1 cellular context compared by ENCODE assay signal in genomic region chr7:155643804-155644177, GRCh38.
TF ChIP-seq lines count a peak whose summit lies in the region.

No MANE protein-coding gene starts in this region.

TF ChIP-seq in K562, 482 proteins besides CTCF, POLR2A, EP300 and RAD21 (continued from another document and continues in another):
- TF ChIP-seq ZBTB40 (IDR thresholded peaks at IDR 0.05) (peak; percentile 44; the same call in 1 of the 2 replicates), ZBTB40 (CRISPR knock-in tag; IDR thresholded peaks at IDR 0.05) (no peak), PREB (CRISPR knock-in tag; IDR thresholded peaks at IDR 0.05) (peak; percentile 89), MTA3 (IDR thresholded peaks at IDR 0.05; ENCODE audit: borderline replicate concordance) (no peak), POLR2B (IDR thresholded peaks at IDR 0.05; ENCODE audit: low read depth, partially characterized antibody) (no peak), NBN (IDR thresholded peaks at IDR 0.05; ENCODE audit: low read depth) (no peak), ZBTB1 (CRISPR knock-in tag; IDR thresholded peaks at IDR 0.05; ENCODE audit: borderline replicate concordance, low read depth) (0 out of 2 replicates have a peak, but pooled peaks have one; percentile 72), PHF20 (IDR thresholded peaks at IDR 0.05; ENCODE audit: partially characterized antibody) (peak; percentile 50), SLC30A9 (CRISPR knock-in tag; IDR thresholded peaks at IDR 0.05) (no peak), TEAD1 (CRISPR knock-in tag; IDR thresholded peaks at IDR 0.05) (no peak), ZNF263 (CRISPR knock-in tag; IDR thresholded peaks at IDR 0.05; ENCODE audit: borderline replicate concordance) (0 out of 2 replicates have a peak, but pooled peaks have one; percentile 17), MAFG (tag; conservative IDR thresholded peaks at IDR 0.05) (0 out of 2 replicates have a peak, but pooled peaks have one; percentile 11), ZNF140 (CRISPR knock-in tag; IDR thresholded peaks at IDR 0.05) (no peak), RERE (CRISPR knock-in tag; IDR thresholded peaks at IDR 0.05; ENCODE audit: borderline replicate concordance) (0 out of 2 replicates have a peak, but pooled peaks have one; percentile 61), KAT7 (CRISPR knock-in tag; IDR thresholded peaks at IDR 0.05; ENCODE audit: borderline replicate concordance) (0 out of 2 replicates have a peak, but pooled peaks have one; percentile 16), CHD4 (IDR thresholded peaks at IDR 0.05; ENCODE audit: insufficient read depth, insufficient replicate concordance, low read depth, low read length, poor library complexity, severe bottlenecking) (peak; percentile 51), THRA (IDR thresholded peaks at IDR 0.05) (no peak), NRF1 (conservative IDR thresholded peaks at IDR 0.05 in 1 of 2, IDR thresholded peaks at IDR 0.05 in 1 of 2) (peak in 1 of 2 experiments; percentile 57; a peak in 1 of 4 replicates), POLR2G (IDR thresholded peaks at IDR 0.05; ENCODE audit: low read depth, low read length) (no peak), LCOR (CRISPR knock-in tag; IDR thresholded peaks at IDR 0.05) (0 out of 2 replicates have a peak, but pooled peaks have one; percentile 71), MAZ (CRISPR knock-in tag; conservative IDR thresholded peaks at IDR 0.05 in 1 of 2, IDR thresholded peaks at IDR 0.05 in 1 of 2) (no peak), SMARCA4 (IDR thresholded peaks at IDR 0.05) (0 out of 2 replicates have a peak, but pooled peaks have one; percentile 14), E4F1 (CRISPR knock-in tag; IDR thresholded peaks at IDR 0.05; ENCODE audit: borderline replicate concordance) (no peak), ZNF12 (CRISPR knock-in tag; IDR thresholded peaks at IDR 0.05) (0 out of 2 replicates have a peak, but pooled peaks have one; percentile 15), SUPT5H (IDR thresholded peaks at IDR 0.05) (no peak), CEBPB (tag; IDR thresholded peaks at IDR 0.05) (no peak), ZNF717 (CRISPR knock-in tag; IDR thresholded peaks at IDR 0.05) (no peak), ETV5 (CRISPR knock-in tag; IDR thresholded peaks at IDR 0.05; ENCODE audit: low read depth) (0 out of 2 replicates have a peak, but pooled peaks have one; percentile 18), HMGXB4 (CRISPR knock-in tag; IDR thresholded peaks at IDR 0.05) (no peak), HEY1 (CRISPR knock-in tag; IDR thresholded peaks at IDR 0.05; ENCODE audit: borderline replicate concordance) (no peak), FIP1L1 (IDR thresholded peaks at IDR 0.05; ENCODE audit: low read depth, low read length, poor library complexity, severe bottlenecking) (peak; percentile 10), MTF1 (CRISPR knock-in tag; IDR thresholded peaks at IDR 0.05; ENCODE audit: borderline replicate concordance) (no peak), FOSL1 (tag; conservative IDR thresholded peaks at IDR 0.05) (no peak), TOE1 (IDR thresholded peaks at IDR 0.05; ENCODE audit: borderline replicate concordance) (no peak), TOE1 (CRISPR knock-in tag; IDR thresholded peaks at IDR 0.05; ENCODE audit: borderline replicate concordance, low read depth) (no peak; the same call in 1 of the 2 replicates)
